19 cellular contexts compared by ENCODE assay signal in the genomic region with DNA sequence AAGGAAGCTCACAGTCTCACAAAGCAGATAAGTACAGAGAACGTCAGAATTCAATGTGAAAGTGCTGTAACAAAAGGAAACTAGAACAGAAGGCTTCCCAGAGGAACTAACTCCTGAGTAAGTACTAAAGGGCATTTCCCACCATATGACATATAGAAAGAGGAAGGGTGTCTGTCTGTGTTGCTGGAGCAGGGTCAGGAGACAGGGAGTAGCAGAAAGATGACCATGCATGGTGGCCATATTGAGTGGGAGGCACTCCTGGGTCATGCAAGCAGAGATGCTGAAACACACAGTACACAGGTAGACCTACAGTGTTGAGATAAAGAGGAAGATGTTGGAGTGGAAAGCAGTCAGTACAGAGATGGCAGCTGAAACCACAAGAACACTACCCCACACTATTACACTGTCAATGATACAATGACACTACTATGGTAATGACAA.
"Had no signal": no experiment of that assay in that cellular context is flagged by ENCODE, and none has a peak within 500 bp of the region (broad histone marks: within the 10 kb centered on the region; RNA-seq: fewer than 3 reads in every experiment).

No MANE protein-coding gene starts in this region.

- H3K4me1 Mint-ChIP-seq: activated CD4-positive, alpha-beta T cell treated with anti-CD3 and anti-CD28 coated beads, Interleukin-2, amount 10 ng/mL, durations not matched to agents 7 days and 5 days; central memory CD8-positive, alpha-beta T cell; nephron progenitor cell had no signal

- H3K27me3 Mint-ChIP-seq: activated CD4-positive, alpha-beta T cell treated with anti-CD3 and anti-CD28 coated beads, Interleukin-2, amount 10 ng/mL, durations not matched to agents 7 days and 5 days; central memory CD8-positive, alpha-beta T cell had no signal

- DNase-seq: activated CD4-positive, alpha-beta T cell treated with anti-CD3 and anti-CD28 coated beads, Interleukin-2, amount 10 ng/mL, durations not matched to agents 7 days and 5 days; activated CD8-positive, alpha-beta memory T cell treated with anti-CD3 and anti-CD28 coated beads for 24 hours; activated naive CD4-positive, alpha-beta T cell treated with Interleukin-2 at 50 U/mL for 16 hours; anterior cingulate cortex; brain microvascular endothelial cell; cortex of kidney; effector CD4-positive, alpha-beta T cell; hypothalamus; kidney; left ventricle myocardium superior; mesendoderm; nephron progenitor cell; occipital lobe; stimulated activated CD4-positive, alpha-beta T cell treated with anti-CD3 and anti-CD28 coated beads, Interleukin-4, amount 100 ng/mL, for 4 hours; stimulated activated CD8-positive, alpha-beta memory T cell treated with anti-CD3 and anti-CD28 coated beads, Interleukin-4, amount 100 ng/mL, for 48 hours had no signal

- H3K9me3 ChIP-seq: esophagus muscularis mucosa, thoracic aorta had no signal

- H3K27ac Mint-ChIP-seq: activated CD4-positive, alpha-beta T cell treated with anti-CD3 and anti-CD28 coated beads, Interleukin-2, amount 10 ng/mL, durations not matched to agents 7 days and 5 days; nephron progenitor cell had no signal

- H3K27ac ChIP-seq: brain microvascular endothelial cell, esophagus muscularis mucosa, skin epidermis, thoracic aorta had no signal

- H3K4me3 ChIP-seq: esophagus muscularis mucosa, skin epidermis, thoracic aorta had no signal

- H3K4me3 Mint-ChIP-seq: activated CD4-positive, alpha-beta T cell treated with anti-CD3 and anti-CD28 coated beads, Interleukin-2, amount 10 ng/mL, durations not matched to agents 7 days and 5 days; central memory CD8-positive, alpha-beta T cell; nephron progenitor cell had no signal

- H3K27me3 ChIP-seq: brain microvascular endothelial cell, esophagus muscularis mucosa had no signal

- ATAC-seq: left ventricle myocardium superior had no signal

- FAIRE-seq: kidney had no signal
